In genomic region chr5:137035480-137035878, GRCh38 we compare ENCODE assay signal across 28 cellular contexts.
A peak's percentile ranks its signal among the peaks of the same experiment; 100 is the strongest.
DNase-seq lines count a peak whose midpoint lies in the region; ATAC-seq and TF ChIP-seq lines count a peak whose summit lies in the region.
"Had no signal": no experiment of that assay in that cellular context is flagged by ENCODE, and none has a peak within 500 bp of the region (broad histone marks: within the 10 kb centered on the region; RNA-seq: fewer than 3 reads in every experiment).

No MANE protein-coding gene starts in this region.

- H3K27me3 ChIP-seq in tibial nerve, result no peaks in the 10 kb centered on the region
- H3K27me3 ChIP-seq: esophagus squamous epithelium, tibial artery had no signal

- no peak for ATAC-seq in GM19467 (IDR thresholded peaks at IDR 0.05; ENCODE audit: unreplicated experiment)
- ATAC-seq: activated CD8-positive, alpha-beta T cell treated with anti-CD3 and anti-CD28 coated beads, Interleukin-2, amount 10 ng/mL, durations not matched to agents 7 days and 5 days; natural killer cell had no signal

- H3K4me3 Mint-ChIP-seq in Calu3 (ENCODE audit: low read depth, unreplicated experiment), result no peak overlapping the region
- H3K4me3 Mint-ChIP-seq: activated CD8-positive, alpha-beta T cell treated with anti-CD3 and anti-CD28 coated beads, Interleukin-2, amount 10 ng/mL, durations not matched to agents 7 days and 5 days; activated naive CD8-positive, alpha-beta T cell treated with anti-CD3 and anti-CD28 coated beads, Interleukin-2, amount 10 ng/mL, durations not matched to agents 7 days and 5 days; dendritic cell treated with granulocyte-macrophage colony-stimulating factor and Interleukin-4, amounts not matched to agents 40 ng/mL and 50 ng/mL, for 4 days; GM23338; natural killer cell; T-helper 1 cell treated with Interleukin-12 subunit alpha and Interleukin-12 subunit beta and Interleukin-4 antibody, amounts not matched to agents 30 μg/mL and 1 μg/mL, for 36 hours had no signal

- no peak overlapping the region for H3K27ac ChIP-seq in tibial nerve
- H3K27ac ChIP-seq: C4-2B, esophagus squamous epithelium, KMS-11, SK-N-MC, tibial artery had no signal

- no TSS peak for BruUV-seq in Calu3 (replicated peaks; lab: Mats Ljungman, UMichigan)

- no peak for TF ChIP-seq CTCF in Calu3 (IDR thresholded peaks at IDR 0.05; ENCODE audit: unreplicated experiment)
- TF ChIP-seq CTCF in fibroblast of mammary gland (conservative IDR thresholded peaks at IDR 0.05; ENCODE audit: control insufficient read depth, insufficient read depth, low read depth, low read length), result no peak
- TF ChIP-seq CTCF in tibial nerve (IDR thresholded peaks at IDR 0.05), result no peak

- H3K4me3 ChIP-seq in fibroblast of mammary gland (ENCODE audit: control insufficient read depth, low read depth, low read length) (no peak overlapping the region), tibial nerve (no peak overlapping the region)
- H3K4me3 ChIP-seq: esophagus squamous epithelium, GM23338, SK-N-MC, tibial artery had no signal

- DNase-seq in Calu3, result peak; percentile 46
- peak; percentile 26 for DNase-seq in HT1080 (ENCODE audit: low read depth)
- DNase-seq in fibroblast of mammary gland (ENCODE audit: low read depth), result peak; percentile 27
- DNase-seq in renal cortical epithelial cell (ENCODE audit: low read depth), result peak; percentile 15
- DNase-seq in tibial nerve (ENCODE audit: low spot score in 2 of 2), result no peak
- no peak for DNase-seq in effector CD8-positive, alpha-beta T cell (lab: John Stamatoyannopoulos, UW)
- DNase-seq: activated CD8-positive, alpha-beta T cell treated with anti-CD3 and anti-CD28 coated beads, Interleukin-2, amount 10 ng/mL, durations not matched to agents 7 days and 5 days; activated effector memory CD4-positive, alpha-beta T cell treated with Interleukin-2 at 50 U/mL for 16 hours; activated naive CD8-positive, alpha-beta T cell treated with anti-CD3 and anti-CD28 coated beads, Interleukin-2, amount 10 ng/mL, durations not matched to agents 7 days and 5 days; activated T-cell treated with anti-CD3 and anti-CD28 coated beads for 4 hours; central memory CD4-positive, alpha-beta T cell; DND-41; esophagus squamous epithelium; natural killer cell; NCI-H1417 treated with DMSO at 0.1 percent for 48 hours; NCI-H510A; retina; small intestine; stimulated activated CD4-positive, alpha-beta T cell treated with anti-CD3 and anti-CD28 coated beads, Interleukin-1b, Interleukin-23, amount 100 ng/mL, for 48 hours; stimulated activated CD8-positive, alpha-beta memory T cell treated with anti-CD3 and anti-CD28 coated beads, Interleukin-4, amount 100 ng/mL, for 48 hours; tibial artery had no signal

- peaks cover 9% of the 10 kb centered on the region for H3K36me3 Mint-ChIP-seq in Calu3 (ENCODE audit: insufficient read depth, unreplicated experiment)
- H3K36me3 Mint-ChIP-seq: activated naive CD8-positive, alpha-beta T cell treated with anti-CD3 and anti-CD28 coated beads, Interleukin-2, amount 10 ng/mL, durations not matched to agents 7 days and 5 days; natural killer cell had no signal

- H3K4me1 ChIP-seq in tibial nerve, result no peaks in the 10 kb centered on the region
- H3K4me1 ChIP-seq: esophagus squamous epithelium, tibial artery had no signal

- no peaks in the 10 kb centered on the region for H3K9me3 Mint-ChIP-seq in Calu3 (ENCODE audit: low read depth, unreplicated experiment)
- H3K9me3 Mint-ChIP-seq: dendritic cell treated with granulocyte-macrophage colony-stimulating factor and Interleukin-4, amounts not matched to agents 40 ng/mL and 50 ng/mL, for 4 days; GM23338; T-helper 1 cell treated with Interleukin-12 subunit alpha and Interleukin-12 subunit beta and Interleukin-4 antibody, amounts not matched to agents 30 μg/mL and 1 μg/mL, for 36 hours had no signal

- no peaks in the 10 kb centered on the region for H3K9me3 ChIP-seq in tibial nerve
- H3K9me3 ChIP-seq: esophagus squamous epithelium, tibial artery had no signal

- H3K36me3 ChIP-seq in tibial nerve, result no peaks in the 10 kb centered on the region
- H3K36me3 ChIP-seq: esophagus squamous epithelium, tibial artery had no signal

- CTCF ChIA-PET in Calu3 (lab: Charles Lee), result interaction anchor here (0.6 to 2.5 kb wide), 2 partner anchors 40 to 1026 kb away, joined by 5 to 11 read pairs; no protein-coding TSS in a partner anchor

- intact Hi-C loops in Calu3 (cut with micrococcal nuclease; ENCODE audit: unreplicated experiment), result loop anchor here (5.0 kb wide), 3 partner anchors 78 to 233 kb away; no protein-coding TSS in a partner anchor

- TF ChIP-seq POLR2A in tibial nerve (IDR thresholded peaks at IDR 0.05), result no peak

- no peaks in the 10 kb centered on the region for H3K27me3 Mint-ChIP-seq in Calu3 (ENCODE audit: unreplicated experiment)
- H3K27me3 Mint-ChIP-seq: activated naive CD8-positive, alpha-beta T cell treated with anti-CD3 and anti-CD28 coated beads, Interleukin-2, amount 10 ng/mL, durations not matched to agents 7 days and 5 days; dendritic cell treated with granulocyte-macrophage colony-stimulating factor and Interleukin-4, amounts not matched to agents 40 ng/mL and 50 ng/mL, for 4 days had no signal

- H3K4me1 Mint-ChIP-seq in Calu3 (ENCODE audit: low read depth, unreplicated experiment), result peaks cover 44% of the 10 kb centered on the region
- H3K4me1 Mint-ChIP-seq: activated naive CD8-positive, alpha-beta T cell treated with anti-CD3 and anti-CD28 coated beads, Interleukin-2, amount 10 ng/mL, durations not matched to agents 7 days and 5 days; natural killer cell had no signal

- WGBS in tibial nerve, 2 donors, result 40 to 80% methylated on average over 1 of the region's 1 CpG

- TF ChIP-seq EP300 in tibial nerve (IDR thresholded peaks at IDR 0.05), result no peak

- peak overlapping the region; percentile 60 for H3K27ac Mint-ChIP-seq in Calu3 (ENCODE audit: unreplicated experiment)
- H3K27ac Mint-ChIP-seq: activated CD8-positive, alpha-beta T cell treated with anti-CD3 and anti-CD28 coated beads, Interleukin-2, amount 10 ng/mL, durations not matched to agents 7 days and 5 days; activated naive CD8-positive, alpha-beta T cell treated with anti-CD3 and anti-CD28 coated beads, Interleukin-2, amount 10 ng/mL, durations not matched to agents 7 days and 5 days; dendritic cell treated with granulocyte-macrophage colony-stimulating factor and Interleukin-4, amounts not matched to agents 40 ng/mL and 50 ng/mL, for 4 days; GM23338; natural killer cell; T-helper 1 cell treated with Interleukin-12 subunit alpha and Interleukin-12 subunit beta and Interleukin-4 antibody, amounts not matched to agents 30 μg/mL and 1 μg/mL, for 36 hours had no signal

Comparison
In these comparisons a context has a peak if more than half of its experiments do, and no peak if none do; other contexts are left out.
1. DNase-seq: peak in Calu3 (single experiment), HT1080 (single experiment), fibroblast of mammary gland (single experiment) and renal cortical epithelial cell (single experiment); none in tibial nerve (0 of 2) and effector CD8-positive, alpha-beta T cell (single experiment).